ENCODE assay signal across 9 cellular contexts in genomic region chr1:1259948-1260614, GRCh38. TPM values are rescaled to one million over a fixed set of nuclear protein-coding genes. Genes with fewer than 3 reads are reported as not detected.
DNase-seq lines count a peak whose midpoint lies in the region; ATAC-seq, FAIRE-seq and TF ChIP-seq lines count a peak whose summit lies in the region.
"Had no signal": no experiment of that assay in that cellular context is flagged by ENCODE, and none has a peak within 500 bp of the region (broad histone marks: within the 10 kb centered on the region; RNA-seq: fewer than 3 reads in every experiment).

No MANE protein-coding gene starts in this region.

- no TSS peak for BruUV-seq in HepG2 (replicated peaks; lab: Mats Ljungman, UMichigan)

- DNase-seq in activated CD4-positive, alpha-beta T cell treated with anti-CD3 and anti-CD28 coated beads for 36 hours, result no peak
- DNase-seq in activated CD4-positive, alpha-beta T cell treated with anti-CD3 and anti-CD28 coated beads, Interleukin-2, amount 50 U/mL, for 1 hour, result no peak
- DNase-seq in NCI-H510A treated with DMSO at 0.1 percent for 48 hours (lab: John Stamatoyannopoulos, UW) (peak; percentile 99), bronchial epithelial cell (ENCODE audit: low read depth) (no peak), progenitor cell of endocrine pancreas (ENCODE audit: low spot score, unreplicated experiment) (no peak), HepG2 (ENCODE audit: low spot score) (no peak)

- TF ChIP-seq CTCF in bronchial epithelial cell (IDR thresholded peaks at IDR 0.05; ENCODE audit: insufficient read depth, low read length, severe bottlenecking), result no peak
- TF ChIP-seq CTCF in progenitor cell of endocrine pancreas (IDR thresholded peaks at IDR 0.05; ENCODE audit: unreplicated experiment), result no peak
- TF ChIP-seq CTCF in HepG2 (CRISPR knock-in tag; IDR thresholded peaks at IDR 0.05), result no peak

- CTCF ChIA-PET in activated CD4-positive, alpha-beta T cell treated with anti-CD3 and anti-CD28 coated beads for 36 hours (lab: Charles Lee), result interaction anchor here (1.5 kb wide), 1 partner anchor 9 kb away, joined by 6 read pairs; no protein-coding TSS in a partner anchor
- CTCF ChIA-PET in HepG2 (lab: Yijun Ruan, JAX; ENCODE audit: low intra/inter-chr PET ratio, low total read pairs), result no interaction called here

- H3K36me3 Mint-ChIP-seq in activated CD4-positive, alpha-beta T cell treated with anti-CD3 and anti-CD28 coated beads for 36 hours (ENCODE audit: low read depth), result peaks cover 49% of the 10 kb centered on the region
- H3K36me3 Mint-ChIP-seq in progenitor cell of endocrine pancreas (ENCODE audit: insufficient read depth), result peaks cover 22% of the 10 kb centered on the region

- no peak overlapping the region for H2AFZ ChIP-seq in HepG2 (ENCODE audit: low read length)

- TF ChIP-seq EP300 in HepG2 (IDR thresholded peaks at IDR 0.05; ENCODE audit: low read depth in 2 of 2, low read length in 2 of 2) (no peak), HepG2 (CRISPR knock-in tag; IDR thresholded peaks at IDR 0.05; ENCODE audit: borderline replicate concordance) (no peak)

- H3K79me2 ChIP-seq in HepG2 (ENCODE audit: insufficient read depth, low read length), result no peaks in the 10 kb centered on the region

- TF ChIP-seq POLR2A in HepG2 (IDR thresholded peaks at IDR 0.05; ENCODE audit: insufficient read depth in 1 of 2, low read depth in 2 of 2, low read length in 2 of 2), result no peak

- H3K4me2 ChIP-seq in HepG2 (ENCODE audit: low read depth, low read length), result no peak overlapping the region

- H3K9ac ChIP-seq in HepG2 (ENCODE audit: insufficient read depth, low read depth, low read length), result no peak overlapping the region

- no peaks in the 10 kb centered on the region for H3K9me3 Mint-ChIP-seq in activated CD4-positive, alpha-beta T cell treated with anti-CD3 and anti-CD28 coated beads for 36 hours (ENCODE audit: low read depth)
- H3K9me3 Mint-ChIP-seq in progenitor cell of endocrine pancreas (ENCODE audit: low read depth), result no peaks in the 10 kb centered on the region

- H3K9me3 ChIP-seq in HepG2 (ENCODE audit: low read length), result no peaks in the 10 kb centered on the region
- H3K9me3 ChIP-seq: suprapubic skin had no signal

- H3K27ac Mint-ChIP-seq in activated CD4-positive, alpha-beta T cell treated with anti-CD3 and anti-CD28 coated beads for 36 hours, result peak overlapping the region; percentile 29
- peak overlapping the region; percentile 43 for H3K27ac Mint-ChIP-seq in progenitor cell of endocrine pancreas

- WGBS in HepG2 (ENCODE audit: low lambda C conversion rate), result 98% methylated on average over 24 of the region's 26 CpGs

- intact Hi-C loops in activated CD4-positive, alpha-beta T cell treated with anti-CD3 and anti-CD28 coated beads for 36 hours (cut with DNase I, micrococcal nuclease), result no loop called here
- intact Hi-C loops in HepG2 (cut with micrococcal nuclease; ENCODE audit: unreplicated experiment), result no loop called here

- H3K4me3 ChIP-seq in bronchial epithelial cell (ENCODE audit: low read depth, low read length) (no peak overlapping the region), HepG2 (replicated peaks in 1 of 3; ENCODE audit: insufficient read depth in 1 of 3, low read depth in 2 of 3, low read length in 3 of 3) (no peak overlapping the region)
- H3K4me3 ChIP-seq: suprapubic skin had no signal

- in situ Hi-C loops in HepG2 (cut with HindIII; ENCODE audit: extremely low pct_ligation_motif_present, low pct_unique_long_range_greater_than_20kb), result no loop called here

- no peak overlapping the region for H3K27ac ChIP-seq in HepG2 (ENCODE audit: extremely low read length, insufficient read depth, low read length)
- H3K27ac ChIP-seq: suprapubic skin had no signal

- no peak for TF ChIP-seq RAD21 in HepG2 (CRISPR knock-in tag; IDR thresholded peaks at IDR 0.05)

- H4K20me1 ChIP-seq in HepG2 (ENCODE audit: insufficient read depth, low read length), result no peaks in the 10 kb centered on the region

- H3K4me3 Mint-ChIP-seq in activated CD4-positive, alpha-beta T cell treated with anti-CD3 and anti-CD28 coated beads for 36 hours, result no peak overlapping the region
- no peak overlapping the region for H3K4me3 Mint-ChIP-seq in progenitor cell of endocrine pancreas (ENCODE audit: low read depth)

- peak; percentile 73 for FAIRE-seq in bronchial epithelial cell (lab: Jason Lieb, UNC)
- FAIRE-seq in HepG2 (lab: Jason Lieb, UNC), result no peak

- no peaks in the 10 kb centered on the region for H3K27me3 ChIP-seq in bronchial epithelial cell (ENCODE audit: control insufficient read depth, insufficient read depth, low read length)
- no peaks in the 10 kb centered on the region for H3K27me3 ChIP-seq in HepG2 (ENCODE audit: control insufficient read depth in 1 of 2, insufficient read depth in 2 of 2, low read length in 2 of 2)
- H3K27me3 ChIP-seq: suprapubic skin had no signal

- no peaks in the 10 kb centered on the region for H3K27me3 Mint-ChIP-seq in activated CD4-positive, alpha-beta T cell treated with anti-CD3 and anti-CD28 coated beads for 36 hours
- H3K27me3 Mint-ChIP-seq in progenitor cell of endocrine pancreas, result no peaks in the 10 kb centered on the region

- no peaks in the 10 kb centered on the region for H3K4me1 ChIP-seq in HepG2 (ENCODE audit: insufficient read depth, low read length)

- no peak for ATAC-seq in activated CD4-positive, alpha-beta T cell treated with anti-CD3 and anti-CD28 coated beads for 36 hours
- ATAC-seq in GM18502 (IDR thresholded peaks at IDR 0.05; ENCODE audit: poor library complexity, unreplicated experiment), result no peak
- no peak for ATAC-seq in HepG2
- no peak for ATAC-seq in HG03342 (IDR thresholded peaks at IDR 0.05; ENCODE audit: unreplicated experiment)

- no peaks in the 10 kb centered on the region for H3K4me1 Mint-ChIP-seq in activated CD4-positive, alpha-beta T cell treated with anti-CD3 and anti-CD28 coated beads for 36 hours
- H3K4me1 Mint-ChIP-seq in progenitor cell of endocrine pancreas (ENCODE audit: low read depth), result no peaks in the 10 kb centered on the region

- H3K36me3 ChIP-seq in bronchial epithelial cell (ENCODE audit: control insufficient read depth, insufficient read depth, low read length), result peaks cover 25% of the 10 kb centered on the region
- H3K36me3 ChIP-seq in HepG2 (replicated peaks in 1 of 2; ENCODE audit: control insufficient read depth in 1 of 2, insufficient read depth in 2 of 2, low read length in 2 of 2), result peaks cover 17 to 62% of the 10 kb centered on the region in 2 experiments; a peak in 4 of 5 replicates

- POLR2A ChIA-PET in activated CD4-positive, alpha-beta T cell treated with anti-CD3 and anti-CD28 coated beads for 36 hours (lab: Charles Lee), result no interaction called here
- POLR2A ChIA-PET in HepG2 (lab: Yijun Ruan, JAX), result interaction anchor here (0.6 to 1.1 kb wide), 2 partner anchors 13 to 41 kb away, joined by 3 to 4 read pairs; partner anchors contain the start of gene UBE2J2

RNA-seq across cellular contexts. Expression of gene C1QTNF12, which starts 13.6 kb away (rescaled TPM):
- total RNA-seq in activated CD4-positive, alpha-beta T cell treated with anti-CD3 and anti-CD28 coated beads for 36 hours, result 1 to 10 TPM; 1.1 to 1.6 TPM
- total RNA-seq in bronchial epithelial cell (1.3 and 2.7 TPM in 2 replicates), progenitor cell of endocrine pancreas (1.7 and 2.7 TPM in 2 replicates), HepG2 (2016; rRNA removed; fragmentation: Illumina TruSeq; extraction: Trizol) (0.29 and 0.64 TPM in 2 replicates)
- 0.88 and 0.91 TPM in 2 replicates for total RNA-seq in HepG2 (2016; cell fraction: cytosol; rRNA removed; fragmentation: Illumina TruSeq; extraction: Trizol; ENCODE audit: low read depth)
- total RNA-seq in HepG2 (2016; cell fraction: insoluble cytoplasmic fraction; rRNA removed; fragmentation: Illumina TruSeq; extraction: Trizol), result 1.0 TPM in 1 of 2 replicates, not detected in the other
- 0.28 and 0.80 TPM in 2 replicates for total RNA-seq in HepG2 (2016; cell fraction: membrane; rRNA removed; fragmentation: Illumina TruSeq; extraction: Trizol)
- total RNA-seq in HepG2 (2016; cell fraction: nucleus; rRNA removed; fragmentation: Illumina TruSeq; extraction: Trizol), result 0.87 TPM in 1 of 2 replicates, not detected in the other
- polyA plus RNA-seq in HepG2 (2011; rRNA removed), result 0.18 and 0.29 TPM in 2 replicates
- polyA plus RNA-seq in HepG2 (2011; cell fraction: cytosol; rRNA removed), result 0.11 and 0.21 TPM in 2 replicates
- polyA plus RNA-seq in HepG2 (2011; cell fraction: nucleus; rRNA removed), result 4.1 and 5.2 TPM in 2 replicates
- polyA plus RNA-seq in HepG2 (2012), result 1.6 and 2.0 TPM in 2 replicates
- 0.28 and 0.32 TPM in 2 replicates for polyA plus RNA-seq in HepG2 (2016; cell fraction: cytosol; fragmentation: Illumina TruSeq; extraction: Trizol; ENCODE audit: low read depth)
- polyA plus RNA-seq in HepG2 (2016; cell fraction: insoluble cytoplasmic fraction; fragmentation: Illumina TruSeq; extraction: Trizol; ENCODE audit: low read depth), result not detected in 2 replicates
- polyA plus RNA-seq in HepG2 (2016; cell fraction: membrane; fragmentation: Illumina TruSeq; extraction: Trizol; ENCODE audit: low read depth), result not detected in 2 replicates
- 2.7 and 4.3 TPM in 2 replicates for polyA plus RNA-seq in HepG2 (2016; cell fraction: nucleus; fragmentation: Illumina TruSeq; extraction: Trizol; ENCODE audit: insufficient read depth, low read depth)
- 0.36 and 0.40 TPM in 2 replicates for polyA minus RNA-seq in HepG2 (2011; rRNA and poly(A)+ RNA removed; ENCODE audit: low replicate concordance)
- not detected in 2 replicates for polyA minus RNA-seq in HepG2 (2011; cell fraction: cytosol; rRNA and poly(A)+ RNA removed)
- not detected in 2 replicates for polyA minus RNA-seq in HepG2 (2011; cell fraction: nucleus; rRNA and poly(A)+ RNA removed)

RNA-seq across cellular contexts. Expression of gene UBE2J2, which starts 13.6 kb away (rescaled TPM):
- 10 to 100 TPM; 57.4 to 60.2 TPM for total RNA-seq in activated CD4-positive, alpha-beta T cell treated with anti-CD3 and anti-CD28 coated beads for 36 hours
- total RNA-seq in bronchial epithelial cell, result 41.3 and 41.5 TPM in 2 replicates
- total RNA-seq in progenitor cell of endocrine pancreas, result 67.0 and 73.6 TPM in 2 replicates
- 22.1 and 29.4 TPM in 2 replicates for total RNA-seq in HepG2 (2016; rRNA removed; fragmentation: Illumina TruSeq; extraction: Trizol)
- total RNA-seq in HepG2 (2016; cell fraction: cytosol; rRNA removed; fragmentation: Illumina TruSeq; extraction: Trizol; ENCODE audit: low read depth), result 19.3 and 24.9 TPM in 2 replicates
- total RNA-seq in HepG2 (2016; cell fraction: insoluble cytoplasmic fraction; rRNA removed; fragmentation: Illumina TruSeq; extraction: Trizol), result 21.8 and 31.9 TPM in 2 replicates
- 32.2 and 38.5 TPM in 2 replicates for total RNA-seq in HepG2 (2016; cell fraction: membrane; rRNA removed; fragmentation: Illumina TruSeq; extraction: Trizol)
- total RNA-seq in HepG2 (2016; cell fraction: nucleus; rRNA removed; fragmentation: Illumina TruSeq; extraction: Trizol), result 23.9 and 27.0 TPM in 2 replicates
- 25.4 and 28.8 TPM in 2 replicates for polyA plus RNA-seq in HepG2 (2011; rRNA removed)
- 25.8 and 32.1 TPM in 2 replicates for polyA plus RNA-seq in HepG2 (2011; cell fraction: cytosol; rRNA removed)
- 48.5 and 56.3 TPM in 2 replicates for polyA plus RNA-seq in HepG2 (2011; cell fraction: nucleus; rRNA removed)
- 31.0 and 32.3 TPM in 2 replicates for polyA plus RNA-seq in HepG2 (2012)
- 26.4 and 36.1 TPM in 2 replicates for polyA plus RNA-seq in HepG2 (2016; cell fraction: cytosol; fragmentation: Illumina TruSeq; extraction: Trizol; ENCODE audit: low read depth)
- 38.0 and 48.6 TPM in 2 replicates for polyA plus RNA-seq in HepG2 (2016; cell fraction: insoluble cytoplasmic fraction; fragmentation: Illumina TruSeq; extraction: Trizol; ENCODE audit: low read depth)
- 40.9 and 46.8 TPM in 2 replicates for polyA plus RNA-seq in HepG2 (2016; cell fraction: membrane; fragmentation: Illumina TruSeq; extraction: Trizol; ENCODE audit: low read depth)
- polyA plus RNA-seq in HepG2 (2016; cell fraction: nucleus; fragmentation: Illumina TruSeq; extraction: Trizol; ENCODE audit: insufficient read depth, low read depth), result 70.6 and 77.2 TPM in 2 replicates
- 19.8 and 25.0 TPM in 2 replicates for polyA minus RNA-seq in HepG2 (2011; rRNA and poly(A)+ RNA removed; ENCODE audit: low replicate concordance)
- 15.5 and 16.0 TPM in 2 replicates for polyA minus RNA-seq in HepG2 (2011; cell fraction: cytosol; rRNA and poly(A)+ RNA removed)
- polyA minus RNA-seq in HepG2 (2011; cell fraction: nucleus; rRNA and poly(A)+ RNA removed), result 18.6 and 26.4 TPM in 2 replicates

RNA-seq across cellular contexts. Expression of gene SCNN1D, which starts 20.2 kb away (rescaled TPM):
- total RNA-seq in activated CD4-positive, alpha-beta T cell treated with anti-CD3 and anti-CD28 coated beads for 36 hours, result 1 to 10 TPM; 3.6 to 3.8 TPM
- total RNA-seq in bronchial epithelial cell (0.26 and 0.51 TPM in 2 replicates), progenitor cell of endocrine pancreas (7.4 and 11.3 TPM in 2 replicates), HepG2 (2016; rRNA removed; fragmentation: Illumina TruSeq; extraction: Trizol) (0.93 and 2.6 TPM in 2 replicates)
- 1.3 and 1.5 TPM in 2 replicates for total RNA-seq in HepG2 (2016; cell fraction: cytosol; rRNA removed; fragmentation: Illumina TruSeq; extraction: Trizol; ENCODE audit: low read depth)
- 0.73 and 3.1 TPM in 2 replicates for total RNA-seq in HepG2 (2016; cell fraction: insoluble cytoplasmic fraction; rRNA removed; fragmentation: Illumina TruSeq; extraction: Trizol)
- total RNA-seq in HepG2 (2016; cell fraction: membrane; rRNA removed; fragmentation: Illumina TruSeq; extraction: Trizol), result 1.5 and 1.9 TPM in 2 replicates
- 3.1 and 3.8 TPM in 2 replicates for total RNA-seq in HepG2 (2016; cell fraction: nucleus; rRNA removed; fragmentation: Illumina TruSeq; extraction: Trizol)
- polyA plus RNA-seq in HepG2 (2011; rRNA removed), result 2.3 and 4.7 TPM in 2 replicates
- polyA plus RNA-seq in HepG2 (2011; cell fraction: cytosol; rRNA removed), result 0.92 and 1.7 TPM in 2 replicates
- polyA plus RNA-seq in HepG2 (2011; cell fraction: nucleus; rRNA removed), result 68.0 and 74.7 TPM in 2 replicates
- polyA plus RNA-seq in HepG2 (2012), result 1.8 and 2.2 TPM in 2 replicates
- 1.1 and 1.2 TPM in 2 replicates for polyA plus RNA-seq in HepG2 (2016; cell fraction: cytosol; fragmentation: Illumina TruSeq; extraction: Trizol; ENCODE audit: low read depth)
- polyA plus RNA-seq in HepG2 (2016; cell fraction: insoluble cytoplasmic fraction; fragmentation: Illumina TruSeq; extraction: Trizol; ENCODE audit: low read depth), result 0.84 and 1.3 TPM in 2 replicates
- polyA plus RNA-seq in HepG2 (2016; cell fraction: membrane; fragmentation: Illumina TruSeq; extraction: Trizol; ENCODE audit: low read depth), result 0.98 and 1.3 TPM in 2 replicates
- polyA plus RNA-seq in HepG2 (2016; cell fraction: nucleus; fragmentation: Illumina TruSeq; extraction: Trizol; ENCODE audit: insufficient read depth, low read depth), result 12.7 and 13.3 TPM in 2 replicates
- polyA minus RNA-seq in HepG2 (2011; rRNA and poly(A)+ RNA removed; ENCODE audit: low replicate concordance), result 0.30 and 1.8 TPM in 2 replicates
- polyA minus RNA-seq in HepG2 (2011; cell fraction: cytosol; rRNA and poly(A)+ RNA removed), result 0.59 and 1.4 TPM in 2 replicates
- 1.9 and 2.9 TPM in 2 replicates for polyA minus RNA-seq in HepG2 (2011; cell fraction: nucleus; rRNA and poly(A)+ RNA removed)

RNA-seq across cellular contexts. Expression of gene B3GALT6, which starts 28.0 kb away (rescaled TPM):
- total RNA-seq in activated CD4-positive, alpha-beta T cell treated with anti-CD3 and anti-CD28 coated beads for 36 hours, result 10 to 100 TPM in 1 of 2 experiments, 1 to 10 TPM in 1; 9.4 to 12.2 TPM
- total RNA-seq in bronchial epithelial cell (19.1 and 24.5 TPM in 2 replicates), progenitor cell of endocrine pancreas (31.7 and 31.9 TPM in 2 replicates), HepG2 (2016; rRNA removed; fragmentation: Illumina TruSeq; extraction: Trizol) (9.2 and 14.2 TPM in 2 replicates)
- total RNA-seq in HepG2 (2016; cell fraction: cytosol; rRNA removed; fragmentation: Illumina TruSeq; extraction: Trizol; ENCODE audit: low read depth), result 6.4 and 7.6 TPM in 2 replicates
- total RNA-seq in HepG2 (2016; cell fraction: insoluble cytoplasmic fraction; rRNA removed; fragmentation: Illumina TruSeq; extraction: Trizol), result 8.3 and 13.0 TPM in 2 replicates
- 13.3 and 15.5 TPM in 2 replicates for total RNA-seq in HepG2 (2016; cell fraction: membrane; rRNA removed; fragmentation: Illumina TruSeq; extraction: Trizol)
- 9.0 and 10.2 TPM in 2 replicates for total RNA-seq in HepG2 (2016; cell fraction: nucleus; rRNA removed; fragmentation: Illumina TruSeq; extraction: Trizol)
- polyA plus RNA-seq in HepG2 (2011; rRNA removed), result 3.9 and 5.8 TPM in 2 replicates
- 6.9 and 8.0 TPM in 2 replicates for polyA plus RNA-seq in HepG2 (2011; cell fraction: cytosol; rRNA removed)
- 5.4 and 5.5 TPM in 2 replicates for polyA plus RNA-seq in HepG2 (2011; cell fraction: nucleus; rRNA removed)
- 8.3 and 10.4 TPM in 2 replicates for polyA plus RNA-seq in HepG2 (2012)
- polyA plus RNA-seq in HepG2 (2016; cell fraction: cytosol; fragmentation: Illumina TruSeq; extraction: Trizol; ENCODE audit: low read depth), result 7.6 and 8.3 TPM in 2 replicates
- 9.7 and 10.2 TPM in 2 replicates for polyA plus RNA-seq in HepG2 (2016; cell fraction: insoluble cytoplasmic fraction; fragmentation: Illumina TruSeq; extraction: Trizol; ENCODE audit: low read depth)
- polyA plus RNA-seq in HepG2 (2016; cell fraction: membrane; fragmentation: Illumina TruSeq; extraction: Trizol; ENCODE audit: low read depth), result 12.7 and 13.5 TPM in 2 replicates
- 13.7 and 17.1 TPM in 2 replicates for polyA plus RNA-seq in HepG2 (2016; cell fraction: nucleus; fragmentation: Illumina TruSeq; extraction: Trizol; ENCODE audit: insufficient read depth, low read depth)
- polyA minus RNA-seq in HepG2 (2011; rRNA and poly(A)+ RNA removed; ENCODE audit: low replicate concordance), result 7.2 and 12.5 TPM in 2 replicates
- polyA minus RNA-seq in HepG2 (2011; cell fraction: cytosol; rRNA and poly(A)+ RNA removed), result 3.8 and 5.0 TPM in 2 replicates
- 7.8 and 8.1 TPM in 2 replicates for polyA minus RNA-seq in HepG2 (2011; cell fraction: nucleus; rRNA and poly(A)+ RNA removed)

RNA-seq across cellular contexts. Expression of gene SDF4, which starts 28.3 kb away (rescaled TPM):
- 100 to 1,000 TPM; 108 to 128 TPM for total RNA-seq in activated CD4-positive, alpha-beta T cell treated with anti-CD3 and anti-CD28 coated beads for 36 hours
- 68.2 and 81.3 TPM in 2 replicates for total RNA-seq in bronchial epithelial cell
- 103 and 107 TPM in 2 replicates for total RNA-seq in progenitor cell of endocrine pancreas
- total RNA-seq in HepG2 (2016; rRNA removed; fragmentation: Illumina TruSeq; extraction: Trizol), result 45.3 and 107 TPM in 2 replicates
- 39.1 and 57.0 TPM in 2 replicates for total RNA-seq in HepG2 (2016; cell fraction: cytosol; rRNA removed; fragmentation: Illumina TruSeq; extraction: Trizol; ENCODE audit: low read depth)
- 40.3 and 115 TPM in 2 replicates for total RNA-seq in HepG2 (2016; cell fraction: insoluble cytoplasmic fraction; rRNA removed; fragmentation: Illumina TruSeq; extraction: Trizol)
- total RNA-seq in HepG2 (2016; cell fraction: membrane; rRNA removed; fragmentation: Illumina TruSeq; extraction: Trizol), result 58.4 and 92.5 TPM in 2 replicates
- total RNA-seq in HepG2 (2016; cell fraction: nucleus; rRNA removed; fragmentation: Illumina TruSeq; extraction: Trizol), result 75.1 and 80.9 TPM in 2 replicates
- polyA plus RNA-seq in HepG2 (2011; rRNA removed), result 80.8 and 99.6 TPM in 2 replicates
- 96.4 and 116 TPM in 2 replicates for polyA plus RNA-seq in HepG2 (2011; cell fraction: cytosol; rRNA removed)
- 152 and 158 TPM in 2 replicates for polyA plus RNA-seq in HepG2 (2011; cell fraction: nucleus; rRNA removed)
- 87.3 and 109 TPM in 2 replicates for polyA plus RNA-seq in HepG2 (2012)
- polyA plus RNA-seq in HepG2 (2016; cell fraction: cytosol; fragmentation: Illumina TruSeq; extraction: Trizol; ENCODE audit: low read depth), result 40.0 and 62.7 TPM in 2 replicates
- 61.8 and 64.5 TPM in 2 replicates for polyA plus RNA-seq in HepG2 (2016; cell fraction: insoluble cytoplasmic fraction; fragmentation: Illumina TruSeq; extraction: Trizol; ENCODE audit: low read depth)
- polyA plus RNA-seq in HepG2 (2016; cell fraction: membrane; fragmentation: Illumina TruSeq; extraction: Trizol; ENCODE audit: low read depth), result 59.1 and 86.8 TPM in 2 replicates
- 181 and 198 TPM in 2 replicates for polyA plus RNA-seq in HepG2 (2016; cell fraction: nucleus; fragmentation: Illumina TruSeq; extraction: Trizol; ENCODE audit: insufficient read depth, low read depth)
- polyA minus RNA-seq in HepG2 (2011; rRNA and poly(A)+ RNA removed; ENCODE audit: low replicate concordance), result 30.8 and 94.7 TPM in 2 replicates
- 43.9 and 48.3 TPM in 2 replicates for polyA minus RNA-seq in HepG2 (2011; cell fraction: cytosol; rRNA and poly(A)+ RNA removed)
- polyA minus RNA-seq in HepG2 (2011; cell fraction: nucleus; rRNA and poly(A)+ RNA removed), result 48.9 and 53.8 TPM in 2 replicates
